21 cellular contexts compared by ENCODE assay signal in genomic region chr2:15389326-15389700, GRCh38.
DNase-seq lines count a peak whose midpoint lies in the region; ATAC-seq and TF ChIP-seq lines count a peak whose summit lies in the region.
"Had no signal": no experiment of that assay in that cellular context is flagged by ENCODE, and none has a peak within 500 bp of the region (broad histone marks: within the 10 kb centered on the region; RNA-seq: fewer than 3 reads in every experiment).

No MANE protein-coding gene starts in this region.

- DNase-seq in glutamatergic neuron (no peak), osteoblast (ENCODE audit: insufficient read length, low spot score, missing footprints) (peak; percentile 47), GM23248 (no peak), esophagus muscularis mucosa (ENCODE audit: extremely low spot score) (no peak)
- no peak for DNase-seq in stimulated activated naive CD8-positive, alpha-beta T cell treated with anti-CD3 and anti-CD28 coated beads, Interleukin-15, amount 100 ng/mL, for 72 hours
- DNase-seq: 8988T; ACHN; AML-193; BE2C; CD4-positive, alpha-beta T cell; CD8-positive, alpha-beta memory T cell; DMS 273 treated with DMSO at 0.1 percent for 48 hours; DMS79; EL; GDM1; H7; HCEC 1CT had no signal

- H3K27me3 ChIP-seq in osteoblast (ENCODE audit: insufficient read depth, low read length) (no peaks in the 10 kb centered on the region), GM23248 (replicated peaks; ENCODE audit: insufficient read depth) (no peaks in the 10 kb centered on the region), esophagus muscularis mucosa (no peaks in the 10 kb centered on the region)
- H3K27me3 ChIP-seq: BE2C; BLaER1 treated with 17β-estradiol and CSF1 and Interleukin-3, amounts not matched to agents 10 nM and 100 nM had no signal

- intact Hi-C loops in esophagus muscularis mucosa (cut with DNase I) = no loop called here

- H3K36me3 ChIP-seq in HEK293 (ENCODE audit: control insufficient read depth in 2 of 2, insufficient read depth in 1 of 2, low read length in 2 of 2) (no peaks in the 10 kb centered on the region), osteoblast (ENCODE audit: insufficient read depth, low read length) (no peaks in the 10 kb centered on the region), GM23248 (ENCODE audit: low read depth) (peaks cover 17% of the 10 kb centered on the region), esophagus muscularis mucosa (peaks cover 0 to 29% (median 4%) of the 10 kb centered on the region in 4 donors)
- H3K36me3 ChIP-seq: BE2C had no signal

- H3K27ac Mint-ChIP-seq in glutamatergic neuron (ENCODE audit: unreplicated experiment) = peak overlapping the region; percentile 34
- H3K27ac Mint-ChIP-seq in stimulated activated naive CD8-positive, alpha-beta T cell treated with anti-CD3 and anti-CD28 coated beads, Interleukin-15, amount 100 ng/mL, for 72 hours = peak overlapping the region in 1 of 2 donors; percentile 61
- H3K27ac Mint-ChIP-seq: CD14-positive monocyte; CD4-positive, alpha-beta T cell had no signal

- H2AFZ ChIP-seq in osteoblast (ENCODE audit: low read length) = no peak overlapping the region
- H2AFZ ChIP-seq in GM23248 = no peak overlapping the region

- no peak overlapping the region for H3K27ac ChIP-seq in HEK293 (ENCODE audit: extremely low read depth, low read depth, low read length)
- no peak overlapping the region for H3K27ac ChIP-seq in osteoblast (ENCODE audit: low read depth, low read length)
- no peak overlapping the region for H3K27ac ChIP-seq in GM23248
- no peak overlapping the region for H3K27ac ChIP-seq in esophagus muscularis mucosa (replicated peaks in 1 of 4)
- H3K27ac ChIP-seq: A549; BLaER1 treated with 17β-estradiol and CSF1 and Interleukin-3, amounts not matched to agents 10 nM and 100 nM had no signal

- H3F3A ChIP-seq in GM23248 (ENCODE audit: insufficient read depth) = no peaks in the 10 kb centered on the region

- H3K4me1 Mint-ChIP-seq in glutamatergic neuron (ENCODE audit: low read depth, unreplicated experiment) = peaks cover 31% of the 10 kb centered on the region
- H3K4me1 Mint-ChIP-seq in stimulated activated naive CD8-positive, alpha-beta T cell treated with anti-CD3 and anti-CD28 coated beads, Interleukin-15, amount 100 ng/mL, for 72 hours = no peaks in the 10 kb centered on the region
- H3K4me1 Mint-ChIP-seq: CD14-positive monocyte; CD8-positive, alpha-beta memory T cell had no signal

- no peak overlapping the region for H3K9ac ChIP-seq in GM23248
- H3K9ac ChIP-seq: BLaER1 treated with 17β-estradiol and CSF1 and Interleukin-3, amounts not matched to agents 10 nM and 100 nM had no signal

- H3K36me3 Mint-ChIP-seq in glutamatergic neuron (ENCODE audit: unreplicated experiment) = peaks cover 5% of the 10 kb centered on the region

- H4K20me1 ChIP-seq in osteoblast (ENCODE audit: insufficient read depth, low read length) (no peaks in the 10 kb centered on the region), GM23248 (ENCODE audit: insufficient read depth) (no peaks in the 10 kb centered on the region)
- H4K20me1 ChIP-seq: BLaER1 treated with 17β-estradiol and CSF1 and Interleukin-3, amounts not matched to agents 10 nM and 100 nM had no signal

- WGBS in GM23248 (ENCODE audit: low coverage in 1 of 2, low lambda C conversion rate in 2 of 2, missing lambda C conversion rate in 2 of 2), 2 experiments = 95 to 97% methylated on average over 1 of the region's 1 CpG
- WGBS in esophagus muscularis mucosa = 89% methylated on average over 1 of the region's 1 CpG

- H3K79me2 ChIP-seq in osteoblast (ENCODE audit: insufficient read depth, low read length) (no peaks in the 10 kb centered on the region), GM23248 (ENCODE audit: insufficient read depth) (no peaks in the 10 kb centered on the region)

- peaks cover 2% of the 10 kb centered on the region for H3K9me3 Mint-ChIP-seq in glutamatergic neuron (ENCODE audit: unreplicated experiment)
- no peaks in the 10 kb centered on the region for H3K9me3 Mint-ChIP-seq in stimulated activated naive CD8-positive, alpha-beta T cell treated with anti-CD3 and anti-CD28 coated beads, Interleukin-15, amount 100 ng/mL, for 72 hours
- H3K9me3 Mint-ChIP-seq: CD4-positive, alpha-beta T cell had no signal

- no peak for ATAC-seq in stimulated activated naive CD8-positive, alpha-beta T cell treated with anti-CD3 and anti-CD28 coated beads, Interleukin-15, amount 100 ng/mL, for 72 hours
- ATAC-seq: A549 had no signal

- POLR2A ChIA-PET in HEK293 (lab: Yijun Ruan, JAX) = no interaction called here

- H3K4me3 Mint-ChIP-seq in glutamatergic neuron (ENCODE audit: unreplicated experiment) = no peak overlapping the region
- H3K4me3 Mint-ChIP-seq in stimulated activated naive CD8-positive, alpha-beta T cell treated with anti-CD3 and anti-CD28 coated beads, Interleukin-15, amount 100 ng/mL, for 72 hours = no peak overlapping the region
- H3K4me3 Mint-ChIP-seq: CD14-positive monocyte; CD4-positive, alpha-beta T cell; CD8-positive, alpha-beta memory T cell had no signal

- H3K27me3 Mint-ChIP-seq in glutamatergic neuron (ENCODE audit: unreplicated experiment) = no peaks in the 10 kb centered on the region
- H3K27me3 Mint-ChIP-seq in stimulated activated naive CD8-positive, alpha-beta T cell treated with anti-CD3 and anti-CD28 coated beads, Interleukin-15, amount 100 ng/mL, for 72 hours = no peaks in the 10 kb centered on the region
- H3K27me3 Mint-ChIP-seq: CD4-positive, alpha-beta T cell; CD8-positive, alpha-beta memory T cell had no signal

- TF ChIP-seq CTCF in HEK293 (tag by site-specific recombination; IDR thresholded peaks at IDR 0.05) = no peak
- no peak for TF ChIP-seq CTCF in glutamatergic neuron (IDR thresholded peaks at IDR 0.05; ENCODE audit: partially characterized antibody, unreplicated experiment)
- TF ChIP-seq CTCF in osteoblast (IDR thresholded peaks at IDR 0.05; ENCODE audit: extremely low read depth, low read depth, low read length) = no peak
- no peak for TF ChIP-seq CTCF in esophagus muscularis mucosa (IDR thresholded peaks at IDR 0.05)

- H3K4me2 ChIP-seq in osteoblast (ENCODE audit: insufficient read depth, low read length) = no peak overlapping the region
- no peak overlapping the region for H3K4me2 ChIP-seq in GM23248 (ENCODE audit: unreplicated experiment)
- H3K4me2 ChIP-seq: A549; BLaER1 treated with 17β-estradiol and CSF1 and Interleukin-3, amounts not matched to agents 10 nM and 100 nM had no signal

- no peaks in the 10 kb centered on the region for H3K9me3 ChIP-seq in HEK293 (ENCODE audit: control insufficient read depth, insufficient read depth, low read depth, low read length)
- H3K9me3 ChIP-seq in osteoblast (ENCODE audit: low read depth, low read length) = no peaks in the 10 kb centered on the region
- no peaks in the 10 kb centered on the region for H3K9me3 ChIP-seq in GM23248 (ENCODE audit: low read depth)
- no peaks in the 10 kb centered on the region for H3K9me3 ChIP-seq in esophagus muscularis mucosa
- H3K9me3 ChIP-seq: A549; BE2C; BLaER1 treated with 17β-estradiol and CSF1 and Interleukin-3, amounts not matched to agents 10 nM and 100 nM had no signal

- H3K4me1 ChIP-seq in HEK293 (ENCODE audit: control insufficient read depth, insufficient read depth, low read length) (no peaks in the 10 kb centered on the region), osteoblast (ENCODE audit: insufficient read depth, low read length) (no peaks in the 10 kb centered on the region), GM23248 (ENCODE audit: insufficient read depth) (no peaks in the 10 kb centered on the region), esophagus muscularis mucosa (no peaks in the 10 kb centered on the region)
- H3K4me1 ChIP-seq: BLaER1 treated with 17β-estradiol and CSF1 and Interleukin-3, amounts not matched to agents 10 nM and 100 nM had no signal

- H3K4me3 ChIP-seq in HEK293 (ENCODE audit: low read depth, low read length) = no peak overlapping the region
- H3K4me3 ChIP-seq in osteoblast (ENCODE audit: insufficient read depth, low read length) = no peak overlapping the region
- H3K4me3 ChIP-seq in GM23248 = no peak overlapping the region
- H3K4me3 ChIP-seq in esophagus muscularis mucosa = no peak overlapping the region
- H3K4me3 ChIP-seq: A549; BLaER1 treated with 17β-estradiol and CSF1 and Interleukin-3, amounts not matched to agents 10 nM and 100 nM had no signal

- no peaks in the 10 kb centered on the region for H3K9me2 ChIP-seq in GM23248 (ENCODE audit: insufficient read depth)

- TF ChIP-seq EP300 in esophagus muscularis mucosa (IDR thresholded peaks at IDR 0.05) = no peak

- CTCF ChIA-PET in HEK293 (lab: Yijun Ruan, JAX) = no interaction called here

- no peak for TF ChIP-seq POLR2A in esophagus muscularis mucosa (IDR thresholded peaks at IDR 0.05; ENCODE audit: low read depth)

- in situ Hi-C loops in GM23248 (cut with MboI) = no loop called here

TF ChIP-seq in HEK293, 187 proteins besides CTCF, POLR2A, EP300 and RAD21:
- TF ChIP-seq ZNF660 (tag by site-specific recombination; IDR thresholded peaks at IDR 0.05) (no peak), PRDM10 (tag by site-specific recombination; IDR thresholded peaks at IDR 0.05) (0 out of 2 replicates have a peak, but pooled peaks have one; percentile 26)
